Comparison of ENCODE assay signal across 8 cellular contexts in the genomic region with DNA sequence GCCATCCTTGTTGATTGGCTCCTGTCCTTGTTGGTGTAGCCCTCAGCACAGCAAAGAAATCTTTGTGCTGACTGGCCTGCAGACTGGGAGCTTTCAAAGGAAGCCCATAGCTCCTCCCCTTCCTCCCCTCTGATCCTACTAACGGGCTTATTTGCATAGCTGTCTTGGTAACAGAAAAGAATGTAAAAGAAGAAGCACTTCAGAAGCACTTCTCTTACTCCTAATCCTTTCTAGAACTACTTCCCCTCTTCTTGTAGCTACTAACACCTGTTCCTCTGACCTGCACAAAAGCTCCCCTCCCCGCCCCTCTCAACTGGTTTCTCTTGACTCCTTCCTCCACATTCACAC. TPM values are rescaled to one million over a fixed set of nuclear protein-coding genes. Genes with fewer than 3 reads are reported as not detected.
A peak's percentile ranks its signal among the peaks of the same experiment; 100 is the strongest.
DNase-seq lines count a peak whose midpoint lies in the region; ATAC-seq lines count a peak whose summit lies in the region.

No MANE protein-coding gene starts in this region.

- H3K36me3 Mint-ChIP-seq in activated naive CD8-positive, alpha-beta T cell treated with anti-CD3 and anti-CD28 coated beads, Interleukin-2, amount 50 U/mL, for 24 hours (ENCODE audit: low read depth), result no peaks in the 10 kb centered on the region

- DNase-seq in NCI-H2196 (lab: John Stamatoyannopoulos, UW; ENCODE audit: unreplicated experiment) (peak; percentile 14), NCI-H2196 treated with DMSO at 0.1 percent for 48 hours (lab: John Stamatoyannopoulos, UW; ENCODE audit: unreplicated experiment) (no peak), occipital lobe (lab: John Stamatoyannopoulos, UW) (no peak), DMS153 treated with DMSO at 0.1 percent for 48 hours (lab: John Stamatoyannopoulos, UW; ENCODE audit: unreplicated experiment) (no peak)
- no peak for DNase-seq in activated naive CD8-positive, alpha-beta T cell treated with anti-CD3 and anti-CD28 coated beads, Interleukin-2, amount 50 U/mL, for 24 hours

- H3K9me3 ChIP-seq in KOPT-K1 (ENCODE audit: insufficient read depth, low read length, poor library complexity, severe bottlenecking) (no peaks in the 10 kb centered on the region), mucosa of rectum (ENCODE audit: control insufficient read depth in 2 of 2, low read length in 2 of 2) (no peaks in the 10 kb centered on the region)

- no peaks in the 10 kb centered on the region for H3K27me3 Mint-ChIP-seq in activated naive CD8-positive, alpha-beta T cell treated with anti-CD3 and anti-CD28 coated beads, Interleukin-2, amount 50 U/mL, for 24 hours

- peak; percentile 99 for ATAC-seq in GM21723 (IDR thresholded peaks at IDR 0.05; ENCODE audit: unreplicated experiment)
- ATAC-seq in activated naive CD8-positive, alpha-beta T cell treated with anti-CD3 and anti-CD28 coated beads, Interleukin-2, amount 50 U/mL, for 24 hours, result peak; percentile 42

- peak overlapping the region; percentile 83 for H3K27ac Mint-ChIP-seq in activated naive CD8-positive, alpha-beta T cell treated with anti-CD3 and anti-CD28 coated beads, Interleukin-2, amount 50 U/mL, for 24 hours

- H3K4me1 ChIP-seq in mucosa of rectum (ENCODE audit: control insufficient read depth in 2 of 2, insufficient read depth in 2 of 2, low read length in 2 of 2), result peaks cover 12 to 14% of the 10 kb centered on the region in 2 donors

- H3K4me1 Mint-ChIP-seq in activated naive CD8-positive, alpha-beta T cell treated with anti-CD3 and anti-CD28 coated beads, Interleukin-2, amount 50 U/mL, for 24 hours, result peaks cover 20% of the 10 kb centered on the region

- peak overlapping the region in 1 of 2 donors; percentile 42 for H3K4me3 ChIP-seq in mucosa of rectum (ENCODE audit: low read length in 2 of 2)

- H3K9ac ChIP-seq in mucosa of rectum (ENCODE audit: low read depth in 1 of 2, low read length in 2 of 2), result no peak overlapping the region

- H3K36me3 ChIP-seq in KOPT-K1 (ENCODE audit: insufficient read depth, low read length) (no peaks in the 10 kb centered on the region), mucosa of rectum (ENCODE audit: control insufficient read depth in 2 of 2, insufficient read depth in 2 of 2, low read length in 2 of 2) (no peaks in the 10 kb centered on the region)

- H3K27me3 ChIP-seq in mucosa of rectum (ENCODE audit: control insufficient read depth in 2 of 2, insufficient read depth in 2 of 2, low read length in 2 of 2), result no peaks in the 10 kb centered on the region

- peak overlapping the region; percentile 16 for H3K4me3 Mint-ChIP-seq in activated naive CD8-positive, alpha-beta T cell treated with anti-CD3 and anti-CD28 coated beads, Interleukin-2, amount 50 U/mL, for 24 hours

- peak overlapping the region; percentile 92 for H3K27ac ChIP-seq in KOPT-K1 (ENCODE audit: low read depth, low read length, poor library complexity, severe bottlenecking)
- H3K27ac ChIP-seq in mucosa of rectum (ENCODE audit: low read depth in 2 of 2, low read length in 2 of 2), result peak overlapping the region; percentile 30 to 54

- H3K9me3 Mint-ChIP-seq in activated naive CD8-positive, alpha-beta T cell treated with anti-CD3 and anti-CD28 coated beads, Interleukin-2, amount 50 U/mL, for 24 hours, result no peaks in the 10 kb centered on the region

RNA-seq across cellular contexts. Expression of gene RIC8B, which starts 14.3 kb away (rescaled TPM):
- total RNA-seq in occipital lobe, result 36.7 TPM
